In genomic region chr14:91899213-91899612, GRCh38 we compare ENCODE assay signal across 1 cellular context.
TF ChIP-seq lines count a peak whose summit lies in the region.

No MANE protein-coding gene starts in this region.

TF ChIP-seq in SK-N-SH, 30 proteins besides CTCF, POLR2A, EP300 and RAD21:
- no peak for TF ChIP-seq FOSL2 (IDR thresholded peaks at IDR 0.05; ENCODE audit: borderline replicate concordance, low read depth)
- TF ChIP-seq POLR2AphosphoS5 (IDR thresholded peaks at IDR 0.05; ENCODE audit: low read depth, low read length), result no peak
- TF ChIP-seq TEAD4 (IDR thresholded peaks at IDR 0.05; ENCODE audit: borderline replicate concordance, insufficient read depth), result no peak
- TF ChIP-seq TAF1 (IDR thresholded peaks at IDR 0.05; ENCODE audit: borderline replicate concordance, low read depth, low read length), result no peak
- no peak for TF ChIP-seq ZBTB33 (IDR thresholded peaks at IDR 0.05; ENCODE audit: borderline replicate concordance, low read depth)
- no peak for TF ChIP-seq RFX5 (IDR thresholded peaks at IDR 0.05; ENCODE audit: low read length)
- no peak for TF ChIP-seq MEF2A (IDR thresholded peaks at IDR 0.05; ENCODE audit: borderline replicate concordance, low read depth)
- no peak for TF ChIP-seq YY1 (IDR thresholded peaks at IDR 0.05; ENCODE audit: low read depth)
